Comparison of ENCODE assay signal across 21 cellular contexts in genomic region chrX:45309096-45309495, GRCh38.
DNase-seq lines count a peak whose midpoint lies in the region; ATAC-seq and TF ChIP-seq lines count a peak whose summit lies in the region.
"Had no signal": no experiment of that assay in that cellular context is flagged by ENCODE, and none has a peak within 500 bp of the region (broad histone marks: within the 10 kb centered on the region; RNA-seq: fewer than 3 reads in every experiment).

No MANE protein-coding gene starts in this region.

- WGBS in IMR-90 (ENCODE audit: extremely low coverage in 2 of 2, insufficient read length in 1 of 2), 2 experiments = no CpG with 5 or more reads among the region's 4 CpGs

- no peak for TF ChIP-seq RAD21 in IMR-90 (IDR thresholded peaks at IDR 0.05; ENCODE audit: low read length)

- POLR2A ChIA-PET in IMR-90 (lab: Charles Lee; ENCODE audit: unreplicated experiment) = no interaction called here

- no peak overlapping the region for H3K4ac ChIP-seq in IMR-90 (ENCODE audit: low read depth, low read length)

- no peak for TF ChIP-seq POLR2A in IMR-90 (IDR thresholded peaks at IDR 0.05; ENCODE audit: low read depth, low read length)

- H3K27ac ChIP-seq in IMR-90 (ENCODE audit: insufficient read depth, low read length) (no peak overlapping the region), WERI-Rb-1 (no peak overlapping the region)
- H3K27ac ChIP-seq: BLaER1, RWPE1 had no signal

- H2AFZ ChIP-seq in IMR-90 (replicated peaks; ENCODE audit: low read length, poor library complexity) = no peak overlapping the region

- no peak overlapping the region for H2BK5ac ChIP-seq in IMR-90 (ENCODE audit: low read depth, low read length, poor library complexity, severe bottlenecking)

- H2BK15ac ChIP-seq in IMR-90 (ENCODE audit: low read depth, low read length) = no peak overlapping the region; the same call in 2 of the 3 replicates

- H4K20me1 ChIP-seq in IMR-90 (ENCODE audit: insufficient read depth, low read length) = no peaks in the 10 kb centered on the region
- H4K20me1 ChIP-seq: BLaER1 had no signal

- peak; percentile 37; the same call in 1 of the 2 replicates for ATAC-seq in IMR-90 (ENCODE audit: low read depth)
- ATAC-seq in HG02970 (IDR thresholded peaks at IDR 0.05; ENCODE audit: low FRiP score, unreplicated experiment) = no peak
- ATAC-seq: CD8-positive, alpha-beta T cell had no signal

- no peak overlapping the region for H2AK9ac ChIP-seq in IMR-90 (replicated peaks; ENCODE audit: low read depth, low read length, poor library complexity)

- no peak overlapping the region for H4K5ac ChIP-seq in IMR-90 (ENCODE audit: low read depth, low read length)

- H2BK20ac ChIP-seq in IMR-90 (ENCODE audit: low read depth, low read length) = no peak overlapping the region

- peak overlapping the region; percentile 70; the same call in 1 of the 2 replicates for H3K18ac ChIP-seq in IMR-90 (ENCODE audit: low read depth, low read length)

- in situ Hi-C loops in IMR-90 (cut with MboI; ENCODE audit: low sequenced_read_pairs) = no loop called here

- 0 out of 2 replicates have a peak, but pooled peaks cover 2% of the 10 kb centered on the region for H3K9me1 ChIP-seq in IMR-90 (ENCODE audit: insufficient read depth, low read length)

- H3K9ac ChIP-seq in IMR-90 (ENCODE audit: low read depth, low read length) = no peak overlapping the region
- H3K9ac ChIP-seq: BLaER1 had no signal

- H3K27me3 ChIP-seq in IMR-90 (ENCODE audit: control insufficient read depth, insufficient read depth, low read length) (peaks cover 4% of the 10 kb centered on the region; the same call in 1 of the 2 replicates), WERI-Rb-1 (ENCODE audit: insufficient read depth, low read depth, severe bottlenecking) (no peaks in the 10 kb centered on the region)
- H3K27me3 ChIP-seq: BLaER1 had no signal

- no peaks in the 10 kb centered on the region for H3K79me1 ChIP-seq in IMR-90 (ENCODE audit: low read depth in 1 of 2, low read length in 2 of 2)

- no peak overlapping the region for H4K91ac ChIP-seq in IMR-90 (ENCODE audit: insufficient read depth, low read depth, low read length)

- H3K4me2 ChIP-seq in IMR-90 (ENCODE audit: low read depth, low read length) = no peak overlapping the region; the same call in 1 of the 2 replicates
- H3K4me2 ChIP-seq: BLaER1 had no signal

- no TSS peak for BruUV-seq in IMR-90 (replicated peaks; lab: Mats Ljungman, UMichigan)

- no peak overlapping the region for H2AK5ac ChIP-seq in IMR-90 (ENCODE audit: low read depth, low read length)

- H4K8ac ChIP-seq in IMR-90 (ENCODE audit: low read depth in 2 of 2, low read length in 2 of 2) = no peak overlapping the region

- TF ChIP-seq CTCF in AG10803 (conservative IDR thresholded peaks at IDR 0.05; ENCODE audit: low read length) (no peak), IMR-90 (conservative IDR thresholded peaks at IDR 0.05; ENCODE audit: low read depth, low read length) (no peak), fibroblast of villous mesenchyme (IDR thresholded peaks at IDR 0.05; ENCODE audit: insufficient read depth, low read depth, low read length) (no peak), GM10266 (IDR thresholded peaks at IDR 0.05; ENCODE audit: control insufficient read depth, insufficient read depth, low read depth, missing control alignments) (no peak), WERI-Rb-1 (IDR thresholded peaks at IDR 0.05; ENCODE audit: low read depth, low read length) (no peak)

- H3K9me3 ChIP-seq in IMR-90 (ENCODE audit: control insufficient read depth, insufficient read depth, low read length) (no peaks in the 10 kb centered on the region), WERI-Rb-1 (ENCODE audit: severe bottlenecking) (no peaks in the 10 kb centered on the region)

- H3K36me3 ChIP-seq in IMR-90 (ENCODE audit: control insufficient read depth, insufficient read depth, low read length) = no peaks in the 10 kb centered on the region
- H3K36me3 ChIP-seq in WERI-Rb-1 = no peaks in the 10 kb centered on the region
- H3K36me3 ChIP-seq: BLaER1 had no signal

- H2BK120ac ChIP-seq in IMR-90 (ENCODE audit: low read depth, low read length) = no peak overlapping the region

- CTCF ChIA-PET in IMR-90 (lab: Yijun Ruan, JAX) = no interaction called here

- H3K4me3 ChIP-seq in AG10803 (ENCODE audit: low read length) = no peak overlapping the region
- H3K4me3 ChIP-seq in IMR-90 (ENCODE audit: insufficient read depth, low read depth, low read length) = no peak overlapping the region
- no peak overlapping the region for H3K4me3 ChIP-seq in fibroblast of villous mesenchyme (ENCODE audit: low read depth, low read length)
- H3K4me3 ChIP-seq in WERI-Rb-1 (ENCODE audit: low read depth, low read length) = no peak overlapping the region
- H3K4me3 ChIP-seq: BLaER1 had no signal

- intact Hi-C loops in IMR-90 (cut with micrococcal nuclease) = no loop called here

- dilution Hi-C loops in IMR-90 (cut with HindIII; ENCODE audit: low sequenced_read_pairs, unreplicated experiment) = no loop called here

- no peak overlapping the region for H3K14ac ChIP-seq in IMR-90 (replicated peaks; ENCODE audit: low read depth, low read length)

- H3K4me1 ChIP-seq in IMR-90 (ENCODE audit: control insufficient read depth, insufficient read depth, low read length) = peaks cover 3% of the 10 kb centered on the region; the same call in 1 of the 2 replicates
- H3K4me1 ChIP-seq: BLaER1 had no signal

- no peak overlapping the region for H3K56ac ChIP-seq in IMR-90 (ENCODE audit: extremely low read depth, insufficient read depth, low read length)

- peak; percentile 26 for DNase-seq in AG10803 (ENCODE audit: low read depth)
- peak; percentile 52 for DNase-seq in IMR-90
- peak; percentile 22 for DNase-seq in astrocyte of the hippocampus (ENCODE audit: low read depth, low spot score)
- peak; percentile 41 for DNase-seq in fibroblast of villous mesenchyme (ENCODE audit: low read depth)
- DNase-seq in GM10266 (ENCODE audit: extremely low spot score) = no peak
- no peak for DNase-seq in WERI-Rb-1
- DNase-seq in cortex of kidney (lab: John Stamatoyannopoulos, UW) = no peak
- DNase-seq: 8988T; CD8-positive, alpha-beta T cell; DND-41; GF-D8; H9; KBM-7; NCI-H1436; NCI-H2029; NCI-H2171; NCI-H446 treated with DMSO at 0.1 percent for 48 hours; OCI-M1 had no signal

- no peak overlapping the region for H3K23ac ChIP-seq in IMR-90 (ENCODE audit: low read depth, low read length)

TF ChIP-seq in IMR-90, 13 proteins besides CTCF, POLR2A, EP300 and RAD21:
- TF ChIP-seq FOS (IDR thresholded peaks at IDR 0.05; ENCODE audit: low read depth, low read length) (no peak), CEBPB (IDR thresholded peaks at IDR 0.05; ENCODE audit: low read depth, low read length) (no peak), USF2 (IDR thresholded peaks at IDR 0.05; ENCODE audit: low read depth, low read length) (no peak), RCOR1 (IDR thresholded peaks at IDR 0.05; ENCODE audit: insufficient replicate concordance, low read length) (no peak), CHD1 (IDR thresholded peaks at IDR 0.05; ENCODE audit: low read depth, low read length) (no peak), MXI1 (IDR thresholded peaks at IDR 0.05; ENCODE audit: borderline replicate concordance, low read depth, low read length) (no peak), MAFK (IDR thresholded peaks at IDR 0.05; ENCODE audit: low read depth, low read length) (no peak), RFX5 (IDR thresholded peaks at IDR 0.05; ENCODE audit: low read depth, low read length) (no peak), BHLHE40 (IDR thresholded peaks at IDR 0.05; ENCODE audit: low read depth, low read length) (no peak), NFE2L2 (IDR thresholded peaks at IDR 0.05; ENCODE audit: low read depth, low read length) (no peak), SMC3 (IDR thresholded peaks at IDR 0.05; ENCODE audit: low read depth, low read length) (no peak), MAZ (IDR thresholded peaks at IDR 0.05; ENCODE audit: borderline replicate concordance, low read depth, low read length) (no peak)
- TF ChIP-seq, protein P1, sequence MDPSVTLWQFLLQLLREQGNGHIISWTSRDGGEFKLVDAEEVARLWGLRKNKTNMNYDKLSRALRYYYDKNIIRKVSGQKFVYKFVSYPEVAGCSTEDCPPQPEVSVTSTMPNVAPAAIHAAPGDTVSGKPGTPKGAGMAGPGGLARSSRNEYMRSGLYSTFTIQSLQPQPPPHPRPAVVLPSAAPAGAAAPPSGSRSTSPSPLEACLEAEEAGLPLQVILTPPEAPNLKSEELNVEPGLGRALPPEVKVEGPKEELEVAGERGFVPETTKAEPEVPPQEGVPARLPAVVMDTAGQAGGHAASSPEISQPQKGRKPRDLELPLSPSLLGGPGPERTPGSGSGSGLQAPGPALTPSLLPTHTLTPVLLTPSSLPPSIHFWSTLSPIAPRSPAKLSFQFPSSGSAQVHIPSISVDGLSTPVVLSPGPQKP (IDR thresholded peaks at IDR 0.05; ENCODE audit: borderline replicate concordance, low read depth, low read length) = no peak

Comparison
In these comparisons a context has a peak if more than half of its experiments do, and no peak if none do; other contexts are left out.
1. DNase-seq: peak in AG10803 (single experiment), IMR-90 (single experiment), astrocyte of the hippocampus (single experiment) and fibroblast of villous mesenchyme (single experiment); none in GM10266 (single experiment), WERI-Rb-1 (single experiment) and cortex of kidney (single experiment).